Comparison of ENCODE assay signal across 1 cellular context in the genomic region with DNA sequence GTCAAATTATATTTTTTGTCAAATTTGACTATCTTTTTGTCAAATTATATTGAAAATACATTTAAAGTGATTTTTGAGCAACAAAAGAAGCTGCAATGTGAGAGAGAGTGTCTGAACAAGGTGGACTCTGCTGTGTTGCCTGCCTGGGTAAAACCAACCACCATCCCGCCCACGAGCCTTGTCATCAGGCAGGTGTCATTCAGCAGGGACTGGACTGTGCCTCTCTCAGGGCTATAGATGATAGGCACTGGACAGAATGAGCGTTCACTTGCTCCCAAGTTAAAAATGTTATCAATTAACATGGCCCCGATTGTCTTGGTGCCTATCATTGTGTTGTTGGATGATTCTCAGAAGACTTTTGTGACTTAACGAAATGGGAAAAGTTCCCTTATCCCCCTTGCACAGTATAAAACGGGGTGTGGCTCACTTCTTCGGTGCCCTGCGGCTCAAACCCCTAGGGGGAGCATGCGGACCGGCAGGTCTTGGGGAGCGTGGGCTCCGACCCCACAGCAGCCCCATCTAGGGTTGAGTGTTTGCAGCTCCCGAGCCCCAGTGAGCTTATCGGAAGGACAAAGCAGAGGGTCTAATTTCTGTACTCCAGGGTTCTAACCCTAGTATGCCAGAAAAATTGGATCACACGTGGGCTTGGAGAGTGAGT.
TF ChIP-seq lines count a peak whose summit lies in the region.

No MANE protein-coding gene starts in this region.

TF ChIP-seq in HepG2, 621 proteins besides CTCF, POLR2A, EP300 and RAD21:
- TF ChIP-seq TCF12 (IDR thresholded peaks at IDR 0.05): no peak
- TF ChIP-seq TCF12 (CRISPR knock-in tag; IDR thresholded peaks at IDR 0.05): no peak
- no peak for TF ChIP-seq POGK (CRISPR knock-in tag; conservative IDR thresholded peaks at IDR 0.05)
- peak; percentile 25; the same call in 1 of the 2 replicates for TF ChIP-seq STAG1 (CRISPR knock-in tag; IDR thresholded peaks at IDR 0.05)
- no peak for TF ChIP-seq HNF4A (CRISPR knock-in tag; IDR thresholded peaks at IDR 0.05)
- TF ChIP-seq SRSF1 (optimal IDR thresholded peaks at IDR 0.05; ENCODE audit: low read depth, low read length): no peak
